Comparison of ENCODE assay signal across 1 cellular context in the genomic region with DNA sequence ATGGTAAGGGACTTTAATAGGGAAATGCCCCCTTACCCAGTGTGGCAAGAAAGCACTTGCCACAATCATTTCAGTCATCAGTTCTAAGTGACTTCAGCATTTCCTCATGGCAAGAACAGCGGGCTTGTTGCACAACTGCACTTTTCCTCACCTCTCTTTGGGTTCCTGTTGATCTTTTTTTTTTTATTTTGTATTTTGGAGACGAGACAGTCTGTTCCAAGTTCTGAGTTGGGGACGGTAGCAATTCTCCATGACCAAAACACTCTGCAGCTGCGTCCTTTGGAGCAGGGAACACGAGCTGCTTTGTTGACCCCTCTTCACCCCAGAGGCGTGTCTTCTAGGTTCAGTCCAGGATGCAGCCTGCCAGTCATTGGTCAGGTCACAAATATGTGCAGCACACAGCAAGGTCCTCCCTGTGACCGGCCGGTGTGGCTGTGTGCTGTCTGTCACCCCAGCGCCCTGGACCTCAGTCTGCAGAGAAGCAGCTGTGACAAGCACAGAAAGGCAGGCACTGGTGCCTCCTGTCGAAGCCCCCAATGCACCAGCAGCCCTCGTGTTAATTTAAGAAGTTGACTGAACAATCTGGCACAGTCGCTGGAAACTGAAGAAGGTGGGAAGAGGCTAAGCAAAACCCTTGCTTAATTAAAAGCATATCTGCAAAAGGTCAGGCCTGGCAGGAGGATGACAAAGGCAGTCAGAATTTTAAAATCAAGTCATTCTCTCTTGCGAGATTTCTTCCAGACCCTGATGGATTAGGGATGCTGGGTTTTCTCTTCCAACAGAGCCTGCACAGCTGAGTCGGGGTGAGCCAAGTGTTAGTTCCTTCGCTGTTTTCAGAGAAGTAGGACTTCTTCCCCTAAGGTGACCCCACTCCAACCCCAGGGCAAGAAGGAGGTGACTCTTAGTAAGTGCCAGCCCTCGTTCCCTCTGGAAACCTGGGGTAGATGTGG.
TF ChIP-seq lines count a peak whose summit lies in the region.

No MANE protein-coding gene starts in this region.

TF ChIP-seq in liver, 16 proteins besides CTCF, POLR2A, EP300 and RAD21 (continued from another document):
- TF ChIP-seq, protein P1, sequence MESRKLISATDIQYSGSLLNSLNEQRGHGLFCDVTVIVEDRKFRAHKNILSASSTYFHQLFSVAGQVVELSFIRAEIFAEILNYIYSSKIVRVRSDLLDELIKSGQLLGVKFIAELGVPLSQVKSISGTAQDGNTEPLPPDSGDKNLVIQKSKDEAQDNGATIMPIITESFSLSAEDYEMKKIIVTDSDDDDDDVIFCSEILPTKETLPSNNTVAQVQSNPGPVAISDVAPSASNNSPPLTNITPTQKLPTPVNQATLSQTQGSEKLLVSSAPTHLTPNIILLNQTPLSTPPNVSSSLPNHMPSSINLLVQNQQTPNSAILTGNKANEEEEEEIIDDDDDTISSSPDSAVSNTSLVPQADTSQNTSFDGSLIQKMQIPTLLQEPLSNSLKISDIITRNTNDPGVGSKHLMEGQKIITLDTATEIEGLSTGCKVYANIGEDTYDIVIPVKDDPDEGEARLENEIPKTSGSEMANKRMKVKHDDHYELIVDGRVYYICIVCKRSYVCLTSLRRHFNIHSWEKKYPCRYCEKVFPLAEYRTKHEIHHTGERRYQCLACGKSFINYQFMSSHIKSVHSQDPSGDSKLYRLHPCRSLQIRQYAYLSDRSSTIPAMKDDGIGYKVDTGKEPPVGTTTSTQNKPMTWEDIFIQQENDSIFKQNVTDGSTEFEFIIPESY (IDR thresholded peaks at IDR 0.05) = no peak
- peak in 1 of 2 donors; percentile 12 for TF ChIP-seq JUND (IDR thresholded peaks at IDR 0.05)
- TF ChIP-seq FOXA2 (IDR thresholded peaks at IDR 0.05) = no peak
- TF ChIP-seq HNF4G (IDR thresholded peaks at IDR 0.05) = peak; percentile 7
- TF ChIP-seq YY1 (IDR thresholded peaks at IDR 0.05) = peak; percentile 42
